Comparison of ENCODE assay signal across 17 cellular contexts in the genomic region with DNA sequence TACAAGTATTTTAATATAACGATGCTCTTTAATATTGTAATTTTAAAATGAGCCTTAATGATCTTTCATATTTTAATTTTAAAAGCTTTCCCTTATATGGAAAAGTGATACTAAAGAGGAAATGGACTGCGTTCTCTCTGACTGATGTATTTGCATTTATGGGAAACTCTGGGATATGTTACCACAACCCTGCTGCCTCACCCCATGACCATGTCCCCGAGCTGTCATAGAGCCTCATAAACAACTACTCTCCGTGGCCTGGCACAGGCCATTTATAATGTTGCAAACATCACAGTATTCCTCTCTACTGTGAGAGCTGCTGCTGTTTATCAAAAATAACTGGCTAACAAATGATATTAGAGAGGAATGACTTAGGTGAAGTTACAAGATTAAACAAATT.
A peak's percentile ranks its signal among the peaks of the same experiment; 100 is the strongest.
DNase-seq lines count a peak whose midpoint lies in the region; ATAC-seq and TF ChIP-seq lines count a peak whose summit lies in the region.
"Had no signal": no experiment of that assay in that cellular context is flagged by ENCODE, and none has a peak within 500 bp of the region (broad histone marks: within the 10 kb centered on the region; RNA-seq: fewer than 3 reads in every experiment).

No MANE protein-coding gene starts in this region.

- intact Hi-C loops in Calu3 (cut with micrococcal nuclease; ENCODE audit: unreplicated experiment): loop anchor here (1.0 to 10.0 kb wide), 3 partner anchors 112 to 199 kb away; a partner anchor contains a TSS
- intact Hi-C loops in gastrocnemius medialis (cut with DNase I; ENCODE audit: low total_unique reads): loop anchor here (10.0 kb wide), 2 partner anchors 519 to 669 kb away; no protein-coding TSS in a partner anchor
- intact Hi-C loops in posterior cingulate gyrus (cut with DNase I): no loop called here

- H3K4me1 Mint-ChIP-seq in Calu3 (ENCODE audit: low read depth, unreplicated experiment): peaks cover 66% of the 10 kb centered on the region

- H3K27ac ChIP-seq in KMS-11 (peak overlapping the region; percentile 28; the same call in 1 of the 2 replicates), gastrocnemius medialis (peak overlapping the region; percentile 71 to 86 (median 78)), caudate nucleus (ENCODE audit: low read depth, low read length) (no peak overlapping the region)

- TSS peak; percentile 72 for BruUV-seq in Calu3 (replicated peaks; lab: Mats Ljungman, UMichigan)

- in situ Hi-C loops in gastrocnemius medialis (cut with MboI; ENCODE audit: low sequenced_read_pairs in 4 of 4): loop anchor here (10.0 to 25.0 kb wide), 2 partner anchors 69 to 527 kb away; no protein-coding TSS in a partner anchor

- peak overlapping the region; percentile 62 for H3K4me3 Mint-ChIP-seq in Calu3 (ENCODE audit: low read depth, unreplicated experiment)
- H3K4me3 Mint-ChIP-seq: CD4-positive, alpha-beta T cell had no signal

- ATAC-seq in gastrocnemius medialis: peak; percentile 52 to 78
- no peak for ATAC-seq in HG03095 (IDR thresholded peaks at IDR 0.05; ENCODE audit: unreplicated experiment)
- no peak for ATAC-seq in HG03097 (IDR thresholded peaks at IDR 0.05; ENCODE audit: low FRiP score, unreplicated experiment)

- H3K27me3 ChIP-seq in KMS-11 (ENCODE audit: insufficient read depth, low read depth): no peaks in the 10 kb centered on the region
- H3K27me3 ChIP-seq in gastrocnemius medialis: no peaks in the 10 kb centered on the region
- H3K27me3 ChIP-seq: BE2C had no signal

- H3K36me3 ChIP-seq in KMS-11 (ENCODE audit: insufficient read depth) (no peaks in the 10 kb centered on the region), gastrocnemius medialis (no peaks in the 10 kb centered on the region)
- H3K36me3 ChIP-seq: BE2C had no signal

- peak overlapping the region; percentile 58 for H2AFZ ChIP-seq in KMS-11 (ENCODE audit: low read depth)

- peak overlapping the region; percentile 86 for H3K27ac Mint-ChIP-seq in Calu3 (ENCODE audit: unreplicated experiment)
- H3K27ac Mint-ChIP-seq: CD4-positive, alpha-beta T cell; IgD-negative memory B cell had no signal

- H3K27me3 Mint-ChIP-seq in Calu3 (ENCODE audit: unreplicated experiment): no peaks in the 10 kb centered on the region

- H3K4me1 ChIP-seq in KMS-11 (ENCODE audit: low read depth, poor library complexity, severe bottlenecking) (peaks cover 62% of the 10 kb centered on the region), gastrocnemius medialis (peaks cover 19 to 26% of the 10 kb centered on the region in 2 donors)
- H3K4me1 ChIP-seq: BE2C had no signal

- peak in 1 of 2 donors; percentile 6 for TF ChIP-seq POLR2A in gastrocnemius medialis (IDR thresholded peaks at IDR 0.05)

- H4K20me1 ChIP-seq in KMS-11 (ENCODE audit: insufficient read depth): no peaks in the 10 kb centered on the region

- no peaks in the 10 kb centered on the region for H3K79me2 ChIP-seq in KMS-11 (ENCODE audit: insufficient read depth, low read depth)

- peak overlapping the region; percentile 97 for H3K4me2 ChIP-seq in KMS-11

- H3K9me3 Mint-ChIP-seq in Calu3 (ENCODE audit: low read depth, unreplicated experiment): peaks cover 12% of the 10 kb centered on the region
- H3K9me3 Mint-ChIP-seq: CD4-positive, alpha-beta T cell; IgD-negative memory B cell had no signal

- no peak for DNase-seq in Calu3
- peak; percentile 63 for DNase-seq in fibroblast of villous mesenchyme (ENCODE audit: low read depth)
- DNase-seq in gastrocnemius medialis: peak; percentile 42
- no peak for DNase-seq in posterior cingulate gyrus
- no peak for DNase-seq in caudate nucleus (lab: John Stamatoyannopoulos, UW)
- DNase-seq: BE2C; CD4-positive, alpha-beta T cell; H7; Karpas-422; NCI-H1694; NCI-H2171 treated with DMSO at 0.1 percent for 48 hours; NCI-H524 treated with DMSO at 0.1 percent for 48 hours; SW 1271 had no signal

- H3K9ac ChIP-seq in KMS-11: no peak overlapping the region; the same call in 1 of the 2 replicates

- no peaks in the 10 kb centered on the region for H3K9me3 ChIP-seq in gastrocnemius medialis
- H3K9me3 ChIP-seq: BE2C had no signal

- no peak overlapping the region for H3K4me3 ChIP-seq in KMS-11 (IDR thresholded peaks at IDR 0.05; ENCODE audit: insufficient read depth, low read depth, low read length)
- H3K4me3 ChIP-seq in fibroblast of villous mesenchyme (ENCODE audit: low read depth, low read length): no peak overlapping the region
- H3K4me3 ChIP-seq in gastrocnemius medialis: no peak overlapping the region

- peaks cover 16% of the 10 kb centered on the region for H3K36me3 Mint-ChIP-seq in Calu3 (ENCODE audit: insufficient read depth, unreplicated experiment)
- H3K36me3 Mint-ChIP-seq: IgD-negative memory B cell had no signal

- CTCF ChIA-PET in Calu3 (lab: Charles Lee): interaction anchor here (1.0 to 1.8 kb wide), 3 partner anchors 199 to 300 kb away, joined by 3 to 6 read pairs (median 3); a partner anchor contains a TSS

- no peak for TF ChIP-seq CTCF in Calu3 (IDR thresholded peaks at IDR 0.05; ENCODE audit: unreplicated experiment)
- no peak for TF ChIP-seq CTCF in KMS-11 (conservative IDR thresholded peaks at IDR 0.05; ENCODE audit: low read depth, low read length)
- no peak for TF ChIP-seq CTCF in fibroblast of villous mesenchyme (IDR thresholded peaks at IDR 0.05; ENCODE audit: insufficient read depth, low read depth, low read length)
- no peak for TF ChIP-seq CTCF in gastrocnemius medialis (IDR thresholded peaks at IDR 0.05 in 4 of 5, conservative IDR thresholded peaks at IDR 0.05 in 1 of 5)

Comparison
In these comparisons a context has a peak if more than half of its experiments do, and no peak if none do; other contexts are left out.
1. DNase-seq: peak in fibroblast of villous mesenchyme (single experiment) and gastrocnemius medialis (2 of 2); none in Calu3 (single experiment), posterior cingulate gyrus (0 of 10) and caudate nucleus (0 of 61).
2. ATAC-seq: peak in gastrocnemius medialis (2 of 2); none in HG03095 (single experiment) and HG03097 (single experiment).